Comparison of ENCODE assay signal across 22 cellular contexts in the genomic region with DNA sequence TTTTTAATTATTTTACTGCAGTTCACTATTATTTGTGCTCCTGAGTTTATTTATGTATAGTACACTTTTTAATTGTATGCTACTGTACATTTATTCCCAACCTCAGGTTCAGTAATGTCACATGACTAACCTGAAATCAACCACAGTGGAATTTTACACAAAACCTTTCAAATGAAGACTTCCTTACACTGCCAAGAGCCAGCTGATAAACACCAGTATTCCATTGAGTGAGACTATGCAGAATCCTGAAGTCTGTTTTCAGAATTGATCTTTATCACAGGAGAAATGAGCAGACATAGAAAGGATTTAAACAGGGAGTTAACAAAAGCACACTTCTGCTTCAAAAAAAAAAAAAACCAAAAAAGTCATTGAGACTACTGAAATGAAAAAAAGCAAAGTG.
"Had no signal": no experiment of that assay in that cellular context is flagged by ENCODE, and none has a peak within 500 bp of the region (broad histone marks: within the 10 kb centered on the region; RNA-seq: fewer than 3 reads in every experiment).

No MANE protein-coding gene starts in this region.

- H3K27me3 ChIP-seq: adrenal gland, body of pancreas, colonic mucosa, left lung, thyroid gland had no signal

- H3K27ac ChIP-seq: adrenal gland, body of pancreas, colonic mucosa, epithelial cell of prostate, left lung, prostate gland, thyroid gland had no signal

- H3K9me3 Mint-ChIP-seq: endodermal cell; T-helper 1 cell treated with Interleukin-12 subunit alpha and Interleukin-12 subunit beta and Interleukin-4 antibody, amounts not matched to agents 30 μg/mL and 1 μg/mL, for 36 hours had no signal

- ATAC-seq: body of pancreas, left lung, right cardiac atrium had no signal

- H3K27ac Mint-ChIP-seq: T-helper 1 cell treated with Interleukin-12 subunit alpha and Interleukin-12 subunit beta and Interleukin-4 antibody, amounts not matched to agents 30 μg/mL and 1 μg/mL, for 36 hours had no signal

- H3K4me3 Mint-ChIP-seq: endodermal cell; T-helper 1 cell treated with Interleukin-12 subunit alpha and Interleukin-12 subunit beta and Interleukin-4 antibody, amounts not matched to agents 30 μg/mL and 1 μg/mL, for 36 hours had no signal

- DNase-seq: activated CD4-positive, CD25-positive, alpha-beta regulatory T cell treated with anti-CD3 and anti-CD28 coated beads, Interleukin-2, amount 50 U/mL, for 72 hours; activated CD8-positive, alpha-beta memory T cell treated with anti-CD3 and anti-CD28 coated beads for 24 hours; activated CD8-positive, alpha-beta memory T cell treated with anti-CD3 and anti-CD28 coated beads, Interleukin-2, amount 50 U/mL, for 48 hours; activated effector memory CD4-positive, alpha-beta T cell treated with Interleukin-2 at 50 U/mL for 16 hours; activated naive CD4-positive, alpha-beta T cell treated with anti-CD3 and anti-CD28 coated beads, Interleukin-2, amount 50 U/mL, for 16 hours; activated T-cell treated with anti-CD3 and anti-CD28 coated beads, Interleukin-2, amount 50 U/mL, for 48 hours; adrenal gland; body of pancreas; caudate nucleus; colonic mucosa; endodermal cell; head of caudate nucleus; kidney; left lung; occipital lobe; right cardiac atrium; stimulated activated CD4-positive, alpha-beta T cell treated with anti-CD3 and anti-CD28 coated beads, Interleukin-2, amount 100 ng/mL, for 24 hours; stimulated activated naive CD4-positive, alpha-beta T cell treated with Interleukin-2 at 50 U/mL for 16 hours; thyroid gland had no signal

- H3K9me3 ChIP-seq: adrenal gland, body of pancreas, colonic mucosa, left lung, prostate gland, thyroid gland had no signal

- H3K4me1 ChIP-seq: adrenal gland, body of pancreas, colonic mucosa, left lung, prostate gland, thyroid gland had no signal

- H3K36me3 ChIP-seq: adrenal gland, colonic mucosa, left lung, prostate gland, thyroid gland had no signal

- H3K4me3 ChIP-seq: adrenal gland, body of pancreas, colonic mucosa, left lung, prostate gland, thyroid gland had no signal
